In genomic region chr7:123673137-123673732, GRCh38 we compare ENCODE assay signal across 1 cellular context.
TF ChIP-seq lines count a peak whose summit lies in the region.

No MANE protein-coding gene starts in this region.

TF ChIP-seq in GM23338, 12 proteins besides CTCF, POLR2A, EP300 and RAD21 (continued from another document):
- no peak for TF ChIP-seq ETS1 (IDR thresholded peaks at IDR 0.05)
- no peak for TF ChIP-seq ZNF462 (CRISPR knock-in tag; IDR thresholded peaks at IDR 0.05)
- TF ChIP-seq CREB1 (CRISPR knock-in tag; IDR thresholded peaks at IDR 0.05; ENCODE audit: low read depth) = no peak
